13 cellular contexts compared by ENCODE assay signal in the genomic region with DNA sequence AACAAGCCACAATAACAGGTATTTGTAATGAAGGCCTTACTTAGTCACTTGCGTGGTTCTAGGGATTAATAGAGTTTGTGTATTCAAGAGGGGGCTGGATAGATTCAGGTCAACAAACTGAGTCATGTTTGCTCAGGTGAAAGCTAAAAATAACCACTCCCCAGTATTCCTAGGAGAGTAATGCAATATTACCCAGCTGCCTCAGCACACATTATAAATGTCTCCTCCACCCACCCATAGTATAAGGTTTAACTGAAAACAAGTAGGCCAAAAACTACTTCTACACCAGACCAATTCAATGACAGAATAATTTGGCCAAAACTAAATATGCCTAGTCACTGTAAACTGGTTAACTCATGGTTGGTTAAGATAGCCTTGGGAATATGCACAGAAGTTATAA. TPM values are rescaled to one million over a fixed set of nuclear protein-coding genes. Genes with fewer than 3 reads are reported as not detected.
DNase-seq lines count a peak whose midpoint lies in the region; ATAC-seq and TF ChIP-seq lines count a peak whose summit lies in the region.
"Had no signal": no experiment of that assay in that cellular context is flagged by ENCODE, and none has a peak within 500 bp of the region (broad histone marks: within the 10 kb centered on the region; RNA-seq: fewer than 3 reads in every experiment).

No MANE protein-coding gene starts in this region.

- H3K27ac ChIP-seq in HUES48 (ENCODE audit: low read depth, low read length) (peak overlapping the region; percentile 62), gastroesophageal sphincter (peak overlapping the region; percentile 49 to 76 (median 63)), sigmoid colon (peak overlapping the region; percentile 50 to 70 (median 64))
- H3K27ac ChIP-seq: VCaP had no signal

- H3K9ac ChIP-seq in HUES48 (ENCODE audit: low read depth, low read length) = no peak overlapping the region

- WGBS in gastroesophageal sphincter (ENCODE audit: low coverage in 1 of 2), 2 donors = 36 to 47% methylated on average over 1 of the region's 1 CpG
- WGBS in sigmoid colon, 2 donors = 18 to 69% methylated on average over 1 of the region's 1 CpG

- H3K4me3 ChIP-seq in HUES48 (ENCODE audit: low read depth, low read length) (no peak overlapping the region; the same call in 1 of the 2 replicates), gastroesophageal sphincter (no peak overlapping the region), sigmoid colon (no peak overlapping the region), H7 (ENCODE audit: insufficient read depth, low read depth, low read length) (no peak overlapping the region)

- H3K27ac Mint-ChIP-seq in T-helper 17 cell = no peak overlapping the region
- H3K27ac Mint-ChIP-seq: activated naive CD4-positive, alpha-beta T cell treated with anti-CD3 and anti-CD28 coated beads, Interleukin-2, amount 50 U/mL, for 72 hours had no signal

- no peak overlapping the region for H3K4me3 Mint-ChIP-seq in T-helper 17 cell

- H3K36me3 ChIP-seq in HUES48 (ENCODE audit: control insufficient read depth, insufficient read depth, low read length) (no peaks in the 10 kb centered on the region), gastroesophageal sphincter (peaks cover 0 to 7% of the 10 kb centered on the region in 2 donors), sigmoid colon (peaks cover 0 to 1% (median 0%) of the 10 kb centered on the region in 4 donors), H7 (replicated peaks; ENCODE audit: control insufficient read depth, insufficient read depth, low read length) (no peaks in the 10 kb centered on the region)

- H3K27me3 ChIP-seq in HUES48 (ENCODE audit: control insufficient read depth, insufficient read depth, low read length) = no peaks in the 10 kb centered on the region
- H3K27me3 ChIP-seq in gastroesophageal sphincter = no peaks in the 10 kb centered on the region
- no peaks in the 10 kb centered on the region for H3K27me3 ChIP-seq in sigmoid colon
- no peaks in the 10 kb centered on the region for H3K27me3 ChIP-seq in H7 (ENCODE audit: control insufficient read depth, insufficient read depth, low read length)

- TF ChIP-seq CTCF in gastroesophageal sphincter (IDR thresholded peaks at IDR 0.05) = no peak
- TF ChIP-seq CTCF in sigmoid colon (IDR thresholded peaks at IDR 0.05) = no peak

- H3K9me3 ChIP-seq in HUES48 (ENCODE audit: control insufficient read depth, insufficient read depth, low read length) (no peaks in the 10 kb centered on the region), gastroesophageal sphincter (no peaks in the 10 kb centered on the region), sigmoid colon (no peaks in the 10 kb centered on the region), T-helper 17 cell (ENCODE audit: control insufficient read depth, low read length, poor library complexity, severe bottlenecking) (no peaks in the 10 kb centered on the region)

- TF ChIP-seq POLR2A in gastroesophageal sphincter (IDR thresholded peaks at IDR 0.05) (no peak), sigmoid colon (IDR thresholded peaks at IDR 0.05) (no peak)

- no peak for TF ChIP-seq EP300 in gastroesophageal sphincter (IDR thresholded peaks at IDR 0.05)
- no peak for TF ChIP-seq EP300 in sigmoid colon (IDR thresholded peaks at IDR 0.05)

- intact Hi-C loops in sigmoid colon (cut with DNase I) = no loop called here

- peaks cover 20% of the 10 kb centered on the region for H3K4me1 ChIP-seq in HUES48 (ENCODE audit: control insufficient read depth, insufficient read depth, low read length)
- H3K4me1 ChIP-seq in gastroesophageal sphincter = peaks cover 3 to 87% (median 24%) of the 10 kb centered on the region in 3 donors
- H3K4me1 ChIP-seq in sigmoid colon = peaks cover 0 to 70% (median 57%) of the 10 kb centered on the region in 4 donors

- no peaks in the 10 kb centered on the region for H3K36me3 Mint-ChIP-seq in T-helper 17 cell (ENCODE audit: low read depth)
- H3K36me3 Mint-ChIP-seq: activated naive CD4-positive, alpha-beta T cell treated with anti-CD3 and anti-CD28 coated beads, Interleukin-2, amount 50 U/mL, for 72 hours had no signal

- H3K27me3 Mint-ChIP-seq in T-helper 17 cell = no peaks in the 10 kb centered on the region

- H3K4me1 Mint-ChIP-seq in T-helper 17 cell = peaks cover 2% of the 10 kb centered on the region

- DNase-seq in NCI-H774 (lab: John Stamatoyannopoulos, UW) = peak; percentile 82
- DNase-seq in sigmoid colon = no peak
- DNase-seq in H7 = no peak
- DNase-seq in OCI-M2 (lab: John Stamatoyannopoulos, UW; ENCODE audit: unreplicated experiment) = no peak
- DNase-seq in T-helper 17 cell = no peak
- DNase-seq: foreskin fibroblast, NCI-H1694 treated with DMSO at 0.1 percent for 48 hours, occipital lobe had no signal

- ATAC-seq in gastroesophageal sphincter = no peak
- ATAC-seq in HG03095 (IDR thresholded peaks at IDR 0.05; ENCODE audit: unreplicated experiment) = no peak
- ATAC-seq in T-helper 17 cell = no peak

RNA-seq across cellular contexts. Expression of gene WLS, which starts 34.4 kb away (rescaled TPM):
- 100 to 1,000 TPM; 120 to 280 (median 263) TPM for total RNA-seq in gastroesophageal sphincter
- 100 to 1,000 TPM in 3 of 4 donors, 10 to 100 TPM in 1; 99.2 to 188 (median 134) TPM for total RNA-seq in sigmoid colon
- 10 to 100 TPM; 12.6 to 37.7 (median 16.9) TPM for polyA plus RNA-seq in sigmoid colon
- 8.3 and 9.5 TPM in 2 replicates for total RNA-seq in H7 (2014; rRNA removed; shearing (Covaris generic))
- under 1 TPM in 1 of 2 donors, not detected in 1; 0.85 TPM for total RNA-seq in T-helper 17 cell
- total RNA-seq: activated naive CD4-positive, alpha-beta T cell treated with anti-CD3 and anti-CD28 coated beads, Interleukin-2, amount 50 U/mL, for 72 hours had no signal
